In genomic region chr16:29339301-29339700, GRCh38 we compare ENCODE assay signal across 8 cellular contexts.
DNase-seq lines count a peak whose midpoint lies in the region; ATAC-seq lines count a peak whose summit lies in the region.
"Not testable (repeated sequence)": the region's sequence is repeated elsewhere in the genome, so short reads cannot be mapped to it uniquely, and the experiment has no call there.

No MANE protein-coding gene starts in this region.

- not testable (repeated sequence) for H3K9me3 Mint-ChIP-seq in T-cell; naive thymus-derived CD4-positive, alpha-beta T cell

- DNase-seq in CD1c-positive myeloid dendritic cell (ENCODE audit: extremely low spot score) (peak; percentile 80), T-cell (peak in 1 of 34 experiments; percentile 38)
- DNase-seq in naive thymus-derived CD4-positive, alpha-beta T cell: not testable (repeated sequence)

- not testable (repeated sequence) for H3K27ac Mint-ChIP-seq in T-cell; naive thymus-derived CD4-positive, alpha-beta T cell

- H3K4me3 Mint-ChIP-seq in T-cell; naive thymus-derived CD4-positive, alpha-beta T cell: not testable (repeated sequence)

- ATAC-seq in GM18520 (IDR thresholded peaks at IDR 0.05; ENCODE audit: unreplicated experiment): peak; percentile 82
- peak; percentile 75 for ATAC-seq in GM19455 (IDR thresholded peaks at IDR 0.05; ENCODE audit: unreplicated experiment)
- peak; percentile 79 for ATAC-seq in HG02571 (IDR thresholded peaks at IDR 0.05; ENCODE audit: unreplicated experiment)
- ATAC-seq in HG03064 (IDR thresholded peaks at IDR 0.05; ENCODE audit: low read depth, unreplicated experiment): peak; percentile 53
- peak; percentile 81 for ATAC-seq in HG03521 (IDR thresholded peaks at IDR 0.05; ENCODE audit: unreplicated experiment)
- ATAC-seq in T-cell (replicated peaks in 1 of 4): peak in 3 of 4 experiments; percentile 41 to 59 (median 42)
- peak; percentile 68 for ATAC-seq in naive thymus-derived CD4-positive, alpha-beta T cell

- H3K4me1 Mint-ChIP-seq in T-cell: peaks cover 0 to 13% (median 4%) of the 10 kb centered on the region in 3 donors
- H3K4me1 Mint-ChIP-seq in naive thymus-derived CD4-positive, alpha-beta T cell: not testable (repeated sequence)

- H3K4me1 ChIP-seq in naive thymus-derived CD4-positive, alpha-beta T cell (ENCODE audit: control insufficient read depth in 2 of 2, insufficient read depth in 2 of 2, low read length in 2 of 2): not testable (repeated sequence)

- H3K9me3 ChIP-seq in naive thymus-derived CD4-positive, alpha-beta T cell (ENCODE audit: control insufficient read depth in 2 of 3, low read length in 3 of 3): not testable (repeated sequence)

- POLR2A ChIA-PET in T-cell (lab: Charles Lee); naive thymus-derived CD4-positive, alpha-beta T cell (lab: Charles Lee): not testable (repeated sequence)

- CTCF ChIA-PET in T-cell (lab: Charles Lee); naive thymus-derived CD4-positive, alpha-beta T cell (lab: Charles Lee): not testable (repeated sequence)

- not testable (repeated sequence) for H3K36me3 Mint-ChIP-seq in T-cell; naive thymus-derived CD4-positive, alpha-beta T cell

- not testable (repeated sequence) for H3K4me3 ChIP-seq in naive thymus-derived CD4-positive, alpha-beta T cell (ENCODE audit: low read length)

- not testable (repeated sequence) for H3K27me3 ChIP-seq in naive thymus-derived CD4-positive, alpha-beta T cell (ENCODE audit: control insufficient read depth in 2 of 2, insufficient read depth in 2 of 2, low read length in 2 of 2)

- H3K27ac ChIP-seq in naive thymus-derived CD4-positive, alpha-beta T cell (ENCODE audit: low read depth, low read length): not testable (repeated sequence)

- not testable (repeated sequence) for H3K36me3 ChIP-seq in naive thymus-derived CD4-positive, alpha-beta T cell (ENCODE audit: control insufficient read depth in 2 of 3, insufficient read depth in 3 of 3, low read length in 3 of 3)

- H3K27me3 Mint-ChIP-seq in T-cell; naive thymus-derived CD4-positive, alpha-beta T cell: not testable (repeated sequence)

- intact Hi-C loops in naive thymus-derived CD4-positive, alpha-beta T cell (cut with micrococcal nuclease): not testable (repeated sequence)
